In the genomic region with DNA sequence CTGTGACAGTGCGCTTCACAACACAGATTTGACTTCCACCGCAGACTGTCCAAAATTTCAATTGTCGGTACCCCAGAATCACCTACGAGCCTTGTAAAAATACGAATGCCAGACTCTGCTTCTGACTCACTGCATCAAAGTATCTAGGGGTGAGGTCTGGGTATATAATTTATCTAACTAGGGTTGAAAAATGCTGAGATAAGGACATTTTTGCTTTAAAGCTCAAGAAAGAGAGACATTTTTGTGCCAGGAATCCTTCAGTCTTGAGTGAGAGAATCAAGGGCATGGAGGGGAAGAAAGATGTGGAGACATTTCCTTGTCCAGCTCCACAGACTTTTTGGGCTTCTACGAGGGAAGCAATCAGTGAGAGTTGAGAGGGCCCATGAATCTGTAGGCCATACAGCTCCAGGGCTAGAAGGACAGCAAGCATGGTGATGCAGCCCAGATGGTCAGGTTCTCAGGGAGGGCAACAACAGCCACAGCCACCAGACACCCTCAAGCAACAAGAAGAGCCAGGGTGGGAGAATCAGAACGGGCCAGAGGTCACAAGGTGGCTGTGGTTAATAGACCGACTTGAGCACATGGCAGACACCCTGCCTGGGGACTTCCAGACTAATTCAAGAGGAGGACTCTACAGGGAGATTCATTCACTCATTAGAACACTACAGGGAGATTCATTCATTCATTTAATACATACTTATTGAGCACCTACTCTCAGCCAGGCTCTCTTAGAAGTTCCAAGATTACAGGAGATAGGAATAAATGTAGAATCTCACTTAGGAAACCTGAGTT, we compare ENCODE assay signal across 22 cellular contexts.
"Had no signal": no experiment of that assay in that cellular context is flagged by ENCODE, and none has a peak within 500 bp of the region (broad histone marks: within the 10 kb centered on the region; RNA-seq: fewer than 3 reads in every experiment).

No MANE protein-coding gene starts in this region.

- H3K27ac ChIP-seq: cardiac muscle cell, epithelial cell of prostate, sigmoid colon, thoracic aorta had no signal

- H3K4me3 Mint-ChIP-seq: activated CD4-positive, alpha-beta memory T cell treated with anti-CD3 and anti-CD28 coated beads, Interleukin-2, amount 10 ng/mL, durations not matched to agents 7 days and 5 days; activated CD8-positive, alpha-beta memory T cell treated with anti-CD3 and anti-CD28 coated beads, Interleukin-2, amount 10 ng/mL, durations not matched to agents 7 days and 5 days; activated naive CD8-positive, alpha-beta T cell treated with anti-CD3 and anti-CD28 coated beads for 36 hours; endodermal cell; nephron had no signal

- ATAC-seq: activated CD8-positive, alpha-beta memory T cell treated with anti-CD3 and anti-CD28 coated beads, Interleukin-2, amount 10 ng/mL, durations not matched to agents 7 days and 5 days; left cardiac atrium; stimulated activated naive B cell treated with anti-CD40 and anti-IgM and Interleukin-4, amounts not matched to agents 10 μg/mL and 1 μg/mL and 100 μg/mL, for 72 hours had no signal

- FAIRE-seq: islet of Langerhans had no signal

- H3K4me3 ChIP-seq: cardiac muscle cell, sigmoid colon, thoracic aorta had no signal

- H3K9me3 ChIP-seq: sigmoid colon, thoracic aorta had no signal

- H3K4me1 ChIP-seq: sigmoid colon had no signal

- H3K27me3 ChIP-seq: cardiac muscle cell, sigmoid colon had no signal

- H3K36me3 ChIP-seq: cardiac muscle cell, sigmoid colon, thoracic aorta had no signal

- H3K27me3 Mint-ChIP-seq: activated CD4-positive, alpha-beta memory T cell treated with anti-CD3 and anti-CD28 coated beads, Interleukin-2, amount 10 ng/mL, durations not matched to agents 7 days and 5 days; stimulated activated naive B cell treated with anti-CD40 and anti-IgM and Interleukin-4, amounts not matched to agents 10 μg/mL and 1 μg/mL and 100 μg/mL, for 72 hours had no signal

- H3K27ac Mint-ChIP-seq: activated CD4-positive, alpha-beta memory T cell treated with anti-CD3 and anti-CD28 coated beads, Interleukin-2, amount 10 ng/mL, durations not matched to agents 7 days and 5 days; activated CD8-positive, alpha-beta memory T cell treated with anti-CD3 and anti-CD28 coated beads, Interleukin-2, amount 10 ng/mL, durations not matched to agents 7 days and 5 days; activated naive CD8-positive, alpha-beta T cell treated with anti-CD3 and anti-CD28 coated beads for 36 hours; endodermal cell; nephron had no signal

- DNase-seq: activated CD4-positive, alpha-beta memory T cell treated with anti-CD3 and anti-CD28 coated beads, Interleukin-2, amount 10 ng/mL, durations not matched to agents 7 days and 5 days; activated CD4-positive, alpha-beta T cell treated with anti-CD3 and anti-CD28 coated beads for 48 hours; activated CD4-positive, CD25-positive, alpha-beta regulatory T cell; activated CD8-positive, alpha-beta memory T cell treated with anti-CD3 and anti-CD28 coated beads, Interleukin-2, amount 10 ng/mL, durations not matched to agents 7 days and 5 days; activated naive CD4-positive, alpha-beta T cell; activated naive CD8-positive, alpha-beta T cell treated with anti-CD3 and anti-CD28 coated beads for 36 hours; amygdala; endodermal cell; foreskin melanocyte; glutamatergic neuron; hippocampal formation; left cardiac atrium; mesendoderm; nucleus accumbens; sigmoid colon; stimulated activated CD4-positive, alpha-beta T cell treated with anti-CD3 and anti-CD28 coated beads, Interleukin-4, amount 100 ng/mL, for 24 hours; stimulated activated naive B cell treated with anti-CD40 and anti-IgM and Interleukin-4, amounts not matched to agents 10 μg/mL and 1 μg/mL and 100 μg/mL, for 72 hours had no signal

- H3K9me3 Mint-ChIP-seq: activated naive CD8-positive, alpha-beta T cell treated with anti-CD3 and anti-CD28 coated beads for 36 hours; endodermal cell; nephron had no signal

- H3K36me3 Mint-ChIP-seq: activated naive CD8-positive, alpha-beta T cell treated with anti-CD3 and anti-CD28 coated beads for 36 hours; stimulated activated naive B cell treated with anti-CD40 and anti-IgM and Interleukin-4, amounts not matched to agents 10 μg/mL and 1 μg/mL and 100 μg/mL, for 72 hours had no signal
